22 cellular contexts compared by ENCODE assay signal in the genomic region with DNA sequence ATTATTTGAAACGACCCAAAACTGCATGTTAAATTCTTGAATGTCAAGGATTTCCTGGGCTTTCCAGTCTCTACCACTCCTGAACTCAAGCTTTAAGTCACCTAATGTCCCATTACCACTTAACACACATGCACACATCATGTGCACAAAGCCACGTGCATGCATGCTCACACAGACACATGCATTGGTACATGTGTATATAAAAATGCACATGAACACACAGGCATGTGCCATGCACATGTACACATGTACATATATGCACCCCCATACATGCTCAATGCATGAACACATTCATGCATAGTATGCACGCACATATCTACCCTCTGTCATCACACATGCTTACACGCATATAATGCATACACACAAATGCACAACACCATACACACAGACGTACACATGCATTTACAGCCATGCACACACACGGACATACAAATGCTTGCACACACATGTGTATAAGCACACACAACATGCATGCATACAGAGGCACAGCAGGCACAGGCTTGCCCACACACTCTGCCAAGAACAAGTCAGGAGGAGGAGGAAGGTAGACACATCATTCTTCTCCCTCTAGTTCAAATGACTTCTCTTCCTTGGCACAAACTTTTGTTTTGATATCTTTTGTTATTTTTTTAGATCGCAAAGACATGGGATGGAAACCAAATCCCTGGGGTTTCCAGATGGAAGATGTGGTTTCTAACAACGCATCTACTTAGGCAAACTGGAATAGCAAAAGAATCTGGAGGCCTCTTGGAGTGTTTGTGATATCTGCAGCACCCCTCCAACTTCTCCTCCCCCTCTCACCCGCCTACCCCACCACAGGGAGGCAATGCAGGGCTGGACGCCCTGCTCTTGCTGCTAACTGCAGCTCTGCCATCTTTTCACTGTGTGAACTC. TPM values are rescaled to one million over a fixed set of nuclear protein-coding genes. Genes with fewer than 3 reads are reported as not detected.
DNase-seq lines count a peak whose midpoint lies in the region; ATAC-seq, FAIRE-seq and TF ChIP-seq lines count a peak whose summit lies in the region.
"Had no signal": no experiment of that assay in that cellular context is flagged by ENCODE, and none has a peak within 500 bp of the region (broad histone marks: within the 10 kb centered on the region; RNA-seq: fewer than 3 reads in every experiment).

No MANE protein-coding gene starts in this region.

- no peak overlapping the region for H3K27ac ChIP-seq in AG04450 (ENCODE audit: low read depth, low read length)
- peak overlapping the region; percentile 59 for H3K27ac ChIP-seq in caudate nucleus (ENCODE audit: low read depth, low read length)
- H3K27ac ChIP-seq in spleen = no peak overlapping the region

- peak; percentile 49 for FAIRE-seq in HTR-8/SVneo (lab: Jason Lieb, UNC)
- FAIRE-seq: GM12878 had no signal

- H3K9me3 ChIP-seq in AG04450 (ENCODE audit: control insufficient read depth, insufficient read depth, low read length) (no peaks in the 10 kb centered on the region), spleen (no peaks in the 10 kb centered on the region)

- TF ChIP-seq POLR2A in spleen (IDR thresholded peaks at IDR 0.05) = no peak

- H3K4me3 ChIP-seq in AG04450 (ENCODE audit: low read depth, low read length) (no peak overlapping the region), spleen (no peak overlapping the region)
- H3K4me3 ChIP-seq: GM12878 had no signal

- TF ChIP-seq CTCF in AG04450 (IDR thresholded peaks at IDR 0.05; ENCODE audit: low read depth, low read length) = peak; percentile 31
- no peak for TF ChIP-seq CTCF in spleen (IDR thresholded peaks at IDR 0.05 in 8 of 11, conservative IDR thresholded peaks at IDR 0.05 in 3 of 11)

- DNase-seq in AG04450 (ENCODE audit: low read depth, low spot score) = no peak
- no peak for DNase-seq in HTR-8/SVneo (ENCODE audit: insufficient read length, low spot score)
- peak in 4 of 61 donors; percentile 19 to 67 (median 54) for DNase-seq in caudate nucleus (lab: John Stamatoyannopoulos, UW)
- DNase-seq in middle frontal gyrus (ENCODE audit: extremely low spot score, low spot score) = peak; percentile 21
- DNase-seq in NCI-H446 (lab: John Stamatoyannopoulos, UW) = no peak
- DNase-seq in spleen = no peak
- no peak for DNase-seq in T-helper 9 cell
- DNase-seq: activated CD4-positive, alpha-beta T cell treated with anti-CD3 and anti-CD28 coated beads for 1 hour; activated gamma-delta T cell; COR-L47; dermis blood vessel endothelial cell; erythroblast; hippocampal formation; MV-4-11; NCI-H1930; NCI-H526; SIG-M5 had no signal

- CTCF ChIA-PET in AG04450 (lab: Charles Lee) = interaction anchor here (0.7 to 2.3 kb wide), 4 partner anchors 16 to 214 kb away, joined by 3 to 8 read pairs (median 5); no protein-coding TSS in a partner anchor

- no peak for ATAC-seq in HG03521 (IDR thresholded peaks at IDR 0.05; ENCODE audit: unreplicated experiment)
- ATAC-seq: GM12878 had no signal

- H3K27me3 ChIP-seq in AG04450 (ENCODE audit: control insufficient read depth, insufficient read depth, low read length) (no peaks in the 10 kb centered on the region), spleen (replicated peaks in 1 of 7) (peaks cover 0 to 59% (median 0%) of the 10 kb centered on the region in 7 donors)

- intact Hi-C loops in spleen (cut with DNase I; ENCODE audit: low total_unique reads) = no loop called here

- POLR2A ChIA-PET in AG04450 (lab: Yijun Ruan, JAX) = interaction anchor here (0.6 to 1.0 kb wide), 2 partner anchors 87 to 214 kb away, joined by 3 to 4 read pairs; no protein-coding TSS in a partner anchor

- WGBS in spleen, 5 donors = 69 to 86% (median 76%) methylated on average over 10 of the region's 10 CpGs

- no peaks in the 10 kb centered on the region for H3K36me3 ChIP-seq in spleen

- H3K4me1 ChIP-seq in spleen = peaks cover 0 to 6% (median 0%) of the 10 kb centered on the region in 6 donors

RNA-seq across cellular contexts. Expression of gene RASD2, which starts 24.6 kb away (rescaled TPM):
- polyA plus RNA-seq in AG04450 (2011; rRNA removed) = 0.14 and 0.41 TPM in 2 replicates
- 0.56 and 0.97 TPM in 2 replicates for polyA minus RNA-seq in AG04450 (2011; rRNA and poly(A)+ RNA removed)
- under 1 TPM in 4 of 7 donors, not detected in 3; 0.14 to 0.44 (median 0.22) TPM for total RNA-seq in spleen
- polyA plus RNA-seq in spleen = under 1 TPM; 0.04 to 0.24 (median 0.13) TPM
- total RNA-seq: G401; GM12878; T-helper 2 cell treated with Interferon-gamma antibody and Interleukin-4, amounts not matched to agents 100 ng/mL and 5 ng/mL, for 36 hours had no signal
- polyA plus RNA-seq: IgD-negative memory B cell had no signal

RNA-seq across cellular contexts. Expression of gene MB, which starts 51.9 kb away (rescaled TPM):
- not detected in 2 replicates for polyA plus RNA-seq in AG04450 (2011; rRNA removed)
- polyA minus RNA-seq in AG04450 (2011; rRNA and poly(A)+ RNA removed) = not detected in 2 replicates
- total RNA-seq in spleen = under 1 TPM in 1 of 7 donors, not detected in 6; 0.64 TPM
- 1 to 10 TPM in 2 of 3 donors, under 1 TPM in 1; 0.93 to 5.0 (median 1.2) TPM for polyA plus RNA-seq in spleen
- total RNA-seq: dermis blood vessel endothelial cell, G401 had no signal
- polyA plus RNA-seq: IgD-negative memory B cell had no signal
